In genomic region chr1:198443374-198444233, GRCh38 we compare ENCODE assay signal across 11 cellular contexts.
A peak's percentile ranks its signal among the peaks of the same experiment; 100 is the strongest.
DNase-seq lines count a peak whose midpoint lies in the region; ATAC-seq and TF ChIP-seq lines count a peak whose summit lies in the region.
"Had no signal": no experiment of that assay in that cellular context is flagged by ENCODE, and none has a peak within 500 bp of the region (broad histone marks: within the 10 kb centered on the region; RNA-seq: fewer than 3 reads in every experiment).

No MANE protein-coding gene starts in this region.

- H3K9me2 ChIP-seq in HCT116 (ENCODE audit: insufficient read depth) = no peaks in the 10 kb centered on the region

- H3K4me2 ChIP-seq in HCT116 (ENCODE audit: low read length) = peak overlapping the region; percentile 71
- H3K4me2 ChIP-seq: BLaER1 treated with 17β-estradiol and CSF1 and Interleukin-3, amounts not matched to agents 10 nM and 100 nM had no signal

- in situ Hi-C loops in KBM-7 (cut with MboI; ENCODE audit: low pct_unique_long_range_greater_than_20kb, low sequenced_read_pairs) = no loop called here

- POLR2A ChIA-PET in HCT116 (lab: Charles Lee) = interaction anchor here (0.5 to 0.6 kb wide), 2 partner anchors 10 to 765 kb away, joined by 3 read pairs; no protein-coding TSS in a partner anchor

- TF ChIP-seq POLR2A in HCT116 (IDR thresholded peaks at IDR 0.05; ENCODE audit: borderline replicate concordance, extremely low read depth, insufficient read depth, insufficient read length) = no peak

- no peaks in the 10 kb centered on the region for H3K36me3 ChIP-seq in HCT116 (ENCODE audit: control insufficient read depth in 1 of 2, insufficient read depth in 2 of 2, low read length in 2 of 2)
- H3K36me3 ChIP-seq: BLaER1 treated with 17β-estradiol and CSF1 and Interleukin-3, amounts not matched to agents 10 nM and 100 nM had no signal

- H3K79me2 ChIP-seq in HCT116 (ENCODE audit: insufficient read depth, low read length) = no peaks in the 10 kb centered on the region

- RAD21 ChIA-PET in HCT116 (lab: Charles Lee; ENCODE audit: low non-redundant PET in 1 of 2, low total read pairs in 2 of 2, uncharacterized antibody in 2 of 2, unreplicated experiment in 2 of 2) = no interaction called here

- H3K9ac ChIP-seq in HCT116 (ENCODE audit: low read length) = peak overlapping the region; percentile 29
- H3K9ac ChIP-seq: BLaER1 treated with 17β-estradiol and CSF1 and Interleukin-3, amounts not matched to agents 10 nM and 100 nM had no signal

- H3K27ac ChIP-seq in HCT116 (ENCODE audit: low read depth, low read length) = peak overlapping the region; percentile 48; the same call in 1 of the 2 replicates
- H3K27ac ChIP-seq: BLaER1 treated with 17β-estradiol and CSF1 and Interleukin-3, amounts not matched to agents 10 nM and 100 nM had no signal

- peak overlapping the region; percentile 81 for H2AFZ ChIP-seq in HCT116 (ENCODE audit: low read depth, low read length, poor library complexity, severe bottlenecking)

- intact Hi-C loops in HCT116 (cut with micrococcal nuclease) = no loop called here
- intact Hi-C loops in cardiac septum (cut with DNase I) = no loop called here

- ATAC-seq in HCT116 = peak; percentile 96
- ATAC-seq: T-helper 17 cell had no signal

- TSS peak; percentile 64 for BruUV-seq in HCT116 (replicated peaks; lab: Mats Ljungman, UMichigan)

- H3K9me3 ChIP-seq in HCT116 (ENCODE audit: control insufficient read depth in 1 of 2, insufficient read depth in 1 of 2, low read depth in 1 of 2, low read length in 2 of 2) = no peaks in the 10 kb centered on the region
- H3K9me3 ChIP-seq: BLaER1 treated with 17β-estradiol and CSF1 and Interleukin-3, amounts not matched to agents 10 nM and 100 nM had no signal

- CTCF ChIA-PET in HCT116 (lab: Charles Lee) = no interaction called here

- H4K20me1 ChIP-seq in HCT116 (ENCODE audit: insufficient read depth) = no peaks in the 10 kb centered on the region
- H4K20me1 ChIP-seq: BLaER1 treated with 17β-estradiol and CSF1 and Interleukin-3, amounts not matched to agents 10 nM and 100 nM had no signal

- peak overlapping the region in 1 of 2 experiments; percentile 38; a peak in 2 of 4 replicates for H3K4me3 ChIP-seq in HCT116 (replicated peaks in 1 of 2; ENCODE audit: low read depth in 1 of 2, low read length in 2 of 2)
- H3K4me3 ChIP-seq in foreskin fibroblast (ENCODE audit: low read depth in 1 of 2, low read length in 2 of 2) = no peak overlapping the region
- H3K4me3 ChIP-seq: BLaER1 treated with 17β-estradiol and CSF1 and Interleukin-3, amounts not matched to agents 10 nM and 100 nM had no signal

- peak; percentile 22; the same call in 1 of the 2 replicates for TF ChIP-seq RAD21 in HCT116 (IDR thresholded peaks at IDR 0.05; ENCODE audit: low read depth)

- TF ChIP-seq CTCF in HCT116 (IDR thresholded peaks at IDR 0.05 in 2 of 3, conservative IDR thresholded peaks at IDR 0.05 in 1 of 3; ENCODE audit: borderline replicate concordance in 1 of 3, insufficient read depth in 1 of 3, low read depth in 2 of 3, low read length in 2 of 3) = no peak
- TF ChIP-seq CTCF in foreskin fibroblast (IDR thresholded peaks at IDR 0.05; ENCODE audit: low read depth, low read length) = no peak

- no peaks in the 10 kb centered on the region for H3K27me3 ChIP-seq in HCT116 (ENCODE audit: insufficient read depth, low read length)
- H3K27me3 ChIP-seq: BLaER1 treated with 17β-estradiol and CSF1 and Interleukin-3, amounts not matched to agents 10 nM and 100 nM had no signal

- DNase-seq in 8988T (peak; percentile 17), HCT116 (ENCODE audit: low read depth, low spot score) (peak; percentile 98), T1000 (lab: John Stamatoyannopoulos, UW) (peak; percentile 22), foreskin fibroblast (peak; percentile 93 to 95), C1 segment of cervical spinal cord (lab: John Stamatoyannopoulos, UW) (no peak), KBM-7 (no peak), cerebellar nuclear complex (lab: John Stamatoyannopoulos, UW) (no peak), cardiac septum (ENCODE audit: low spot score) (no peak)
- DNase-seq: NCI-H446 treated with DMSO at 0.1 percent for 48 hours, T-helper 17 cell had no signal

- H3K4me1 ChIP-seq in HCT116 (ENCODE audit: control insufficient read depth in 1 of 2, insufficient read depth in 2 of 2, low read length in 2 of 2) = peaks cover 7 to 22% of the 10 kb centered on the region in 2 experiments

TF ChIP-seq in HCT116, 20 proteins besides CTCF, POLR2A, EP300 and RAD21:
- peak; percentile 99 for TF ChIP-seq JUND (IDR thresholded peaks at IDR 0.05)
- TF ChIP-seq EZH2phosphoT487 (IDR thresholded peaks at IDR 0.05; ENCODE audit: borderline replicate concordance) = no peak
- peak; percentile 93 for TF ChIP-seq SRF (IDR thresholded peaks at IDR 0.05; ENCODE audit: low read depth)
- TF ChIP-seq POLR2AphosphoS5 (IDR thresholded peaks at IDR 0.05; ENCODE audit: low read depth, low read length) = peak; percentile 66; the same call in 1 of the 2 replicates
- peak; percentile 97 for TF ChIP-seq SP1 (IDR thresholded peaks at IDR 0.05; ENCODE audit: low read depth)
- no peak for TF ChIP-seq EZH2 (IDR thresholded peaks at IDR 0.05)
- no peak for TF ChIP-seq REST (IDR thresholded peaks at IDR 0.05; ENCODE audit: low read depth)
- TF ChIP-seq ZFX (IDR thresholded peaks at IDR 0.05) = no peak
- TF ChIP-seq FOSL1 (IDR thresholded peaks at IDR 0.05; ENCODE audit: low read depth) = peak; percentile 100
- TF ChIP-seq SIN3A (IDR thresholded peaks at IDR 0.05; ENCODE audit: low read depth) = peak; percentile 80; the same call in 1 of the 2 replicates
- TF ChIP-seq TCF7L2 (IDR thresholded peaks at IDR 0.05; ENCODE audit: borderline replicate concordance, extremely low read depth, insufficient read depth, insufficient read length) = peak; percentile 65
- no peak for TF ChIP-seq EGR1 (IDR thresholded peaks at IDR 0.05; ENCODE audit: low read depth)
- TF ChIP-seq ATF3 (IDR thresholded peaks at IDR 0.05) = 0 out of 2 replicates have a peak, but pooled peaks have one; percentile 72
- TF ChIP-seq ZNF274 (IDR thresholded peaks at IDR 0.05; ENCODE audit: low read depth, low read length) = no peak
- no peak; the same call in 1 of the 2 replicates for TF ChIP-seq ELF1 (IDR thresholded peaks at IDR 0.05; ENCODE audit: borderline replicate concordance, low read depth)
- peak; percentile 30 for TF ChIP-seq YY1 (IDR thresholded peaks at IDR 0.05; ENCODE audit: extremely low read depth, insufficient replicate concordance, low read depth, low read length)
- peak; percentile 73 for TF ChIP-seq MAX (IDR thresholded peaks at IDR 0.05)
- TF ChIP-seq CEBPB (IDR thresholded peaks at IDR 0.05; ENCODE audit: low read depth) = peak; percentile 99
- peak; percentile 79 for TF ChIP-seq ZBTB33 (IDR thresholded peaks at IDR 0.05; ENCODE audit: extremely low read depth, insufficient replicate concordance, low read length)
- TF ChIP-seq CBX3 (IDR thresholded peaks at IDR 0.05; ENCODE audit: low read depth) = peak; percentile 95

Comparison
In these comparisons a context has a peak if more than half of its experiments do, and no peak if none do; other contexts are left out.
1. DNase-seq: peak in 8988T (single experiment), HCT116 (single experiment), T1000 (single experiment) and foreskin fibroblast (2 of 2); none in C1 segment of cervical spinal cord (0 of 14), KBM-7 (single experiment), cerebellar nuclear complex (0 of 2) and cardiac septum (single experiment).